Comparison of ENCODE assay signal across 11 cellular contexts in genomic region chr4:169005453-169006099, GRCh38. TPM values are rescaled to one million over a fixed set of nuclear protein-coding genes. Genes with fewer than 3 reads are reported as not detected.
DNase-seq lines count a peak whose midpoint lies in the region; ATAC-seq and TF ChIP-seq lines count a peak whose summit lies in the region.
"Had no signal": no experiment of that assay in that cellular context is flagged by ENCODE, and none has a peak within 500 bp of the region (broad histone marks: within the 10 kb centered on the region; RNA-seq: fewer than 3 reads in every experiment).

No MANE protein-coding gene starts in this region.

- peaks cover 17% of the 10 kb centered on the region for H3K36me3 Mint-ChIP-seq in neural crest cell (ENCODE audit: low read depth)

- no peak overlapping the region for H3K4me3 Mint-ChIP-seq in neural crest cell
- H3K4me3 Mint-ChIP-seq: activated naive CD4-positive, alpha-beta T cell treated with anti-CD3 and anti-CD28 coated beads for 36 hours; stimulated activated effector memory CD8-positive, alpha-beta T cell treated with anti-CD3 and anti-CD28 coated beads, Interleukin-12 subunit alpha, Interleukin-12 subunit beta, amount 100 ng/mL, for 72 hours; T-cell had no signal

- H3K9me3 Mint-ChIP-seq in neural crest cell = no peaks in the 10 kb centered on the region
- H3K9me3 Mint-ChIP-seq: activated naive CD4-positive, alpha-beta T cell treated with anti-CD3 and anti-CD28 coated beads for 36 hours; stimulated activated effector memory CD8-positive, alpha-beta T cell treated with anti-CD3 and anti-CD28 coated beads, Interleukin-12 subunit alpha, Interleukin-12 subunit beta, amount 100 ng/mL, for 72 hours; T-cell had no signal

- DNase-seq in DMS114 treated with DMSO at 0.1 percent for 48 hours (lab: John Stamatoyannopoulos, UW; ENCODE audit: unreplicated experiment) (peak; percentile 7), LHCN-M2 (ENCODE audit: low read depth) (peak; percentile 31), cerebellar cortex (ENCODE audit: low spot score) (peak; percentile 11), neural crest cell (ENCODE audit: low read depth, low spot score) (no peak), T1000 (lab: John Stamatoyannopoulos, UW) (no peak), NCI-H748 (lab: John Stamatoyannopoulos, UW; ENCODE audit: unreplicated experiment) (no peak)
- DNase-seq: activated naive CD4-positive, alpha-beta T cell treated with anti-CD3 and anti-CD28 coated beads for 36 hours; T-cell had no signal

- ATAC-seq in HG03095 (IDR thresholded peaks at IDR 0.05; ENCODE audit: unreplicated experiment) (no peak), HG02610 (IDR thresholded peaks at IDR 0.05; ENCODE audit: unreplicated experiment) (no peak)
- ATAC-seq: stimulated activated effector memory CD8-positive, alpha-beta T cell treated with anti-CD3 and anti-CD28 coated beads, Interleukin-12 subunit alpha, Interleukin-12 subunit beta, amount 100 ng/mL, for 72 hours; T-cell had no signal

- H3K27ac Mint-ChIP-seq in neural crest cell (ENCODE audit: unreplicated experiment) = no peak overlapping the region
- H3K27ac Mint-ChIP-seq: activated naive CD4-positive, alpha-beta T cell treated with anti-CD3 and anti-CD28 coated beads for 36 hours; stimulated activated effector memory CD8-positive, alpha-beta T cell treated with anti-CD3 and anti-CD28 coated beads, Interleukin-12 subunit alpha, Interleukin-12 subunit beta, amount 100 ng/mL, for 72 hours; T-cell had no signal

- H3K27me3 Mint-ChIP-seq in neural crest cell (ENCODE audit: low read depth) = no peaks in the 10 kb centered on the region
- H3K27me3 Mint-ChIP-seq: T-cell had no signal

- peak; percentile 71 for TF ChIP-seq CTCF in neural crest cell (conservative IDR thresholded peaks at IDR 0.05)

- H3K4me1 Mint-ChIP-seq in neural crest cell = peaks cover 43% of the 10 kb centered on the region

RNA-seq across cellular contexts. Expression of gene CBR4, which starts 4.5 kb away (rescaled TPM):
- total RNA-seq in LHCN-M2 (2014; rRNA removed) (11.9 and 14.5 TPM in 2 replicates), neural crest cell (36.0 and 37.0 TPM in 2 replicates)
- polyA plus RNA-seq in LHCN-M2 (2012) = 2.8 TPM

Comparison
In these comparisons a context has a peak if more than half of its experiments do, and no peak if none do; other contexts are left out.
1. DNase-seq: peak in DMS114 treated with DMSO at 0.1 percent for 48 hours (single experiment), LHCN-M2 (single experiment) and cerebellar cortex (single experiment); none in neural crest cell (single experiment), T1000 (single experiment) and NCI-H748 (single experiment).